ENCODE assay signal across 26 cellular contexts in genomic region chr10:95392250-95392584, GRCh38.
DNase-seq lines count a peak whose midpoint lies in the region; ATAC-seq and TF ChIP-seq lines count a peak whose summit lies in the region.
"Had no signal": no experiment of that assay in that cellular context is flagged by ENCODE, and none has a peak within 500 bp of the region (broad histone marks: within the 10 kb centered on the region; RNA-seq: fewer than 3 reads in every experiment).

No MANE protein-coding gene starts in this region.

- no peak for DNase-seq in heart right ventricle
- DNase-seq in Right ventricle myocardium inferior (ENCODE audit: missing footprints) = no peak
- no peak for DNase-seq in psoas muscle
- no peak for DNase-seq in type B pancreatic cell (ENCODE audit: extremely low spot score, unreplicated experiment)
- no peak for DNase-seq in uterus
- no peak for DNase-seq in immature natural killer cell
- DNase-seq in CD8-positive, alpha-beta T cell = no peak
- DNase-seq: 8988T; activated CD4-positive, alpha-beta memory T cell treated with anti-CD3 and anti-CD28 coated beads, Interleukin-2, amount 10 ng/mL, durations not matched to agents 7 days and 5 days; activated CD8-positive, alpha-beta memory T cell treated with anti-CD3 and anti-CD28 coated beads, Interleukin-2, amount 50 U/mL, for 4 hours; adrenal gland; effector CD8-positive, alpha-beta T cell; KG1; left lung; NCI-H146; NCI-H226; stimulated activated CD4-positive, alpha-beta T cell treated with anti-CD3 and anti-CD28 coated beads, Interleukin-4, amount 100 ng/mL, for 1 hour; SW 1271 had no signal

- no peaks in the 10 kb centered on the region for H3K27me3 ChIP-seq in heart right ventricle
- no peaks in the 10 kb centered on the region for H3K27me3 ChIP-seq in psoas muscle (ENCODE audit: insufficient read depth in 3 of 3, low read length in 2 of 3)
- H3K27me3 ChIP-seq in uterus = no peaks in the 10 kb centered on the region
- H3K27me3 ChIP-seq in CD8-positive, alpha-beta T cell (ENCODE audit: insufficient read depth, low read length) = no peaks in the 10 kb centered on the region
- H3K27me3 ChIP-seq: adrenal gland, left lung, neural progenitor cell, SJCRH30 had no signal

- CTCF ChIA-PET in CD8-positive, alpha-beta T cell (lab: Charles Lee) = no interaction called here

- ATAC-seq in heart right ventricle (peak in 2 of 8 donors; percentile 1 to 14), Right ventricle myocardium inferior (no peak), psoas muscle (no peak)
- ATAC-seq in CD8-positive, alpha-beta T cell = no peak

- H3K4me1 Mint-ChIP-seq in brain (peaks cover 29% of the 10 kb centered on the region), type B pancreatic cell (ENCODE audit: unreplicated experiment) (peaks cover 5% of the 10 kb centered on the region), immature natural killer cell (no peaks in the 10 kb centered on the region)
- H3K4me1 Mint-ChIP-seq in CD8-positive, alpha-beta T cell (ENCODE audit: low read depth) = no peaks in the 10 kb centered on the region
- H3K4me1 Mint-ChIP-seq: CD4-positive, CD25-positive, alpha-beta regulatory T cell had no signal

- POLR2A ChIA-PET in CD8-positive, alpha-beta T cell (lab: Charles Lee) = no interaction called here

- H3K9me3 ChIP-seq in heart right ventricle (no peaks in the 10 kb centered on the region), psoas muscle (no peaks in the 10 kb centered on the region), uterus (no peaks in the 10 kb centered on the region)
- no peaks in the 10 kb centered on the region for H3K9me3 ChIP-seq in CD8-positive, alpha-beta T cell (ENCODE audit: low read length)
- H3K9me3 ChIP-seq: adrenal gland, left lung, SJCRH30 had no signal

- H3K4me3 ChIP-seq in heart right ventricle (no peak overlapping the region), psoas muscle (no peak overlapping the region), uterus (no peak overlapping the region)
- no peak overlapping the region for H3K4me3 ChIP-seq in CD8-positive, alpha-beta T cell (ENCODE audit: low read depth, low read length)
- H3K4me3 ChIP-seq: adrenal gland, left lung, neural progenitor cell, SJCRH30 had no signal

- WGBS in heart right ventricle, 2 donors = 71% methylated on average over 3 of the region's 3 CpGs
- 81 to 88% (median 86%) methylated on average over 3 of the region's 3 CpGs for WGBS in psoas muscle, 3 donors

- H3K27me3 Mint-ChIP-seq in brain = no peaks in the 10 kb centered on the region
- no peaks in the 10 kb centered on the region for H3K27me3 Mint-ChIP-seq in type B pancreatic cell
- H3K27me3 Mint-ChIP-seq in immature natural killer cell (ENCODE audit: low read depth in 3 of 3) = peaks cover 0 to 7% (median 3%) of the 10 kb centered on the region in 3 donors
- H3K27me3 Mint-ChIP-seq in CD8-positive, alpha-beta T cell (ENCODE audit: low read depth) = peaks cover 2% of the 10 kb centered on the region
- H3K27me3 Mint-ChIP-seq: activated CD4-positive, alpha-beta memory T cell treated with anti-CD3 and anti-CD28 coated beads, Interleukin-2, amount 10 ng/mL, durations not matched to agents 7 days and 5 days had no signal

- no peak for TF ChIP-seq POLR2A in uterus (IDR thresholded peaks at IDR 0.05)

- H3K36me3 Mint-ChIP-seq in brain = peaks cover 37% of the 10 kb centered on the region
- H3K36me3 Mint-ChIP-seq in type B pancreatic cell = no peaks in the 10 kb centered on the region
- peaks cover 0 to 7% (median 3%) of the 10 kb centered on the region in 3 donors for H3K36me3 Mint-ChIP-seq in immature natural killer cell
- no peaks in the 10 kb centered on the region for H3K36me3 Mint-ChIP-seq in CD8-positive, alpha-beta T cell
- H3K36me3 Mint-ChIP-seq: CD4-positive, CD25-positive, alpha-beta regulatory T cell had no signal

- peaks cover 0 to 97% (median 13%) of the 10 kb centered on the region in 9 donors for H3K36me3 ChIP-seq in heart right ventricle
- peaks cover 3 to 78% of the 10 kb centered on the region in 2 donors for H3K36me3 ChIP-seq in psoas muscle (ENCODE audit: insufficient read depth in 1 of 2, low read depth in 1 of 2)
- H3K36me3 ChIP-seq in uterus = no peaks in the 10 kb centered on the region
- no peaks in the 10 kb centered on the region for H3K36me3 ChIP-seq in CD8-positive, alpha-beta T cell (ENCODE audit: insufficient read depth, low read length)
- H3K36me3 ChIP-seq: adrenal gland, neural progenitor cell, SJCRH30 had no signal

- H3K27ac Mint-ChIP-seq in brain = peak overlapping the region; percentile 11 to 89 (median 84)
- no peak overlapping the region for H3K27ac Mint-ChIP-seq in type B pancreatic cell
- no peak overlapping the region for H3K27ac Mint-ChIP-seq in immature natural killer cell
- H3K27ac Mint-ChIP-seq in CD8-positive, alpha-beta T cell = no peak overlapping the region
- H3K27ac Mint-ChIP-seq: activated CD4-positive, alpha-beta memory T cell treated with anti-CD3 and anti-CD28 coated beads, Interleukin-2, amount 10 ng/mL, durations not matched to agents 7 days and 5 days; activated naive CD4-positive, alpha-beta T cell treated with anti-CD3 and anti-CD28 coated beads for 36 hours; CD4-positive, CD25-positive, alpha-beta regulatory T cell; neural progenitor cell had no signal

- H3K9me3 Mint-ChIP-seq in brain (no peaks in the 10 kb centered on the region), type B pancreatic cell (no peaks in the 10 kb centered on the region), immature natural killer cell (no peaks in the 10 kb centered on the region)
- H3K9me3 Mint-ChIP-seq in CD8-positive, alpha-beta T cell = no peaks in the 10 kb centered on the region
- H3K9me3 Mint-ChIP-seq: activated CD4-positive, alpha-beta memory T cell treated with anti-CD3 and anti-CD28 coated beads, Interleukin-2, amount 10 ng/mL, durations not matched to agents 7 days and 5 days; activated naive CD4-positive, alpha-beta T cell treated with anti-CD3 and anti-CD28 coated beads for 36 hours; neural progenitor cell had no signal

- TF ChIP-seq CTCF in heart right ventricle (IDR thresholded peaks at IDR 0.05) (peak in 1 of 9 donors; percentile 2), brain (conservative IDR thresholded peaks at IDR 0.05) (peak in 1 of 2 experiments; percentile 5), psoas muscle (IDR thresholded peaks at IDR 0.05) (no peak), type B pancreatic cell (conservative IDR thresholded peaks at IDR 0.05) (peak; percentile 7), uterus (IDR thresholded peaks at IDR 0.05) (no peak)
- TF ChIP-seq CTCF in CD8-positive, alpha-beta T cell (IDR thresholded peaks at IDR 0.05) = no peak

- H3K27ac ChIP-seq in heart right ventricle = peak overlapping the region in 8 of 10 donors; percentile 28 to 70 (median 55)
- peak overlapping the region; percentile 33 for H3K27ac ChIP-seq in psoas muscle
- peak overlapping the region in 1 of 2 donors; percentile 24 for H3K27ac ChIP-seq in uterus
- H3K27ac ChIP-seq in CD8-positive, alpha-beta T cell (ENCODE audit: low read depth, low read length) = no peak overlapping the region
- H3K27ac ChIP-seq: epithelial cell of prostate, HL-60, neural progenitor cell, parathyroid adenoma, SJCRH30 had no signal

- H3K4me3 Mint-ChIP-seq in brain = peak overlapping the region in 1 of 5 experiments; percentile 50
- H3K4me3 Mint-ChIP-seq in type B pancreatic cell = no peak overlapping the region
- H3K4me3 Mint-ChIP-seq in immature natural killer cell = no peak overlapping the region
- no peak overlapping the region for H3K4me3 Mint-ChIP-seq in CD8-positive, alpha-beta T cell
- H3K4me3 Mint-ChIP-seq: activated CD4-positive, alpha-beta memory T cell treated with anti-CD3 and anti-CD28 coated beads, Interleukin-2, amount 10 ng/mL, durations not matched to agents 7 days and 5 days; activated naive CD4-positive, alpha-beta T cell treated with anti-CD3 and anti-CD28 coated beads for 36 hours; CD4-positive, CD25-positive, alpha-beta regulatory T cell had no signal

- peaks cover 24 to 100% (median 93%) of the 10 kb centered on the region in 9 donors for H3K4me1 ChIP-seq in heart right ventricle
- peaks cover 33% of the 10 kb centered on the region for H3K4me1 ChIP-seq in psoas muscle
- peaks cover 0 to 3% of the 10 kb centered on the region in 2 donors for H3K4me1 ChIP-seq in uterus
- H3K4me1 ChIP-seq in CD8-positive, alpha-beta T cell (ENCODE audit: insufficient read depth, low read length) = no peaks in the 10 kb centered on the region
- H3K4me1 ChIP-seq: neural progenitor cell, parathyroid adenoma, SJCRH30 had no signal

- intact Hi-C loops in heart right ventricle (cut with DNase I) (no loop called here), Right ventricle myocardium inferior (cut with DNase I) (loop anchor here (2.0 kb wide), 1 partner anchor 15 kb away; no protein-coding TSS in a partner anchor), psoas muscle (cut with DNase I) (no loop called here), uterus (cut with DNase I; ENCODE audit: low total_unique reads) (no loop called here)
- intact Hi-C loops in CD8-positive, alpha-beta T cell (cut with DNase I, micrococcal nuclease) = no loop called here

Comparison
In these comparisons a context has a peak if more than half of its experiments do, and no peak if none do; other contexts are left out.
1. H3K27ac Mint-ChIP-seq: peak in brain (5 of 5); none in type B pancreatic cell (single experiment), immature natural killer cell (0 of 6) and CD8-positive, alpha-beta T cell (single experiment).